Comparison of ENCODE assay signal across 8 cellular contexts in genomic region chr17:6435968-6436367, GRCh38. TPM values are rescaled to one million over a fixed set of nuclear protein-coding genes. Genes with fewer than 3 reads are reported as not detected.
DNase-seq lines count a peak whose midpoint lies in the region; ATAC-seq and TF ChIP-seq lines count a peak whose summit lies in the region.

No MANE protein-coding gene starts in this region.

- peak; percentile 91 for ATAC-seq in lower lobe of right lung
- no peak for ATAC-seq in GM18502 (IDR thresholded peaks at IDR 0.05; ENCODE audit: poor library complexity, unreplicated experiment)

- no TSS peak for BruUV-seq in A673 (replicated peaks; lab: Mats Ljungman, UMichigan)

- H3K27ac ChIP-seq in A673 (ENCODE audit: low read depth, low read length, poor library complexity, severe bottlenecking) (no peak overlapping the region), colonic mucosa (no peak overlapping the region), lower lobe of right lung (no peak overlapping the region)

- in situ Hi-C loops in GM13977 (cut with MboI; ENCODE audit: low pct_unique_long_range_greater_than_20kb, low sequenced_read_pairs, unreplicated experiment) = loop anchor here (10.0 to 25.0 kb wide), 2 partner anchors 724 to 851 kb away; partner anchors contain the start of gene NLRP1

- no peaks in the 10 kb centered on the region for H3K36me3 ChIP-seq in A673 (ENCODE audit: insufficient read depth, low read length, poor library complexity, severe bottlenecking)
- H3K36me3 ChIP-seq in colonic mucosa = no peaks in the 10 kb centered on the region
- H3K36me3 ChIP-seq in lower lobe of right lung = no peaks in the 10 kb centered on the region

- intact Hi-C loops in A673 (cut with micrococcal nuclease; ENCODE audit: unreplicated experiment) (loop anchor here (5.0 kb wide), 1 partner anchor 849 kb away; no protein-coding TSS in a partner anchor), colonic mucosa (cut with DNase I) (loop anchor here (5.0 kb wide), 1 partner anchor 844 kb away; no protein-coding TSS in a partner anchor), lower lobe of right lung (cut with DNase I) (no loop called here)

- H3K4me1 ChIP-seq in A673 (ENCODE audit: insufficient read depth, low read length, poor library complexity, severe bottlenecking) = no peaks in the 10 kb centered on the region
- H3K4me1 ChIP-seq in colonic mucosa = no peaks in the 10 kb centered on the region
- no peaks in the 10 kb centered on the region for H3K4me1 ChIP-seq in lower lobe of right lung

- H3K9me3 ChIP-seq in A673 (ENCODE audit: low read depth, low read length, poor library complexity, severe bottlenecking) (no peaks in the 10 kb centered on the region), colonic mucosa (no peaks in the 10 kb centered on the region), lower lobe of right lung (no peaks in the 10 kb centered on the region)

- no peak overlapping the region for H3K9ac ChIP-seq in colonic mucosa (ENCODE audit: low read depth in 2 of 2, low read length in 2 of 2)

- H3K27me3 ChIP-seq in A673 (replicated peaks; ENCODE audit: insufficient read depth, low read depth, low read length, poor library complexity) (peaks cover 4% of the 10 kb centered on the region), colonic mucosa (no peaks in the 10 kb centered on the region), lower lobe of right lung (ENCODE audit: low read depth) (peaks cover 6% of the 10 kb centered on the region)

- DNase-seq in A673 (ENCODE audit: low spot score) (peak; percentile 71), GM13977 (ENCODE audit: low spot score) (peak; percentile 83), NCI-H2227 treated with DMSO at 0.1 percent for 48 hours (lab: John Stamatoyannopoulos, UW) (peak; percentile 19), colonic mucosa (peak; percentile 56), lower lobe of right lung (peak; percentile 72)
- DNase-seq in activated CD4-positive, alpha-beta T cell treated with anti-CD3 and anti-CD28 coated beads for 24 hours (ENCODE audit: low read depth in 2 of 2) = peak; percentile 31 to 52
- DNase-seq in stimulated activated CD8-positive, alpha-beta memory T cell treated with anti-CD3 and anti-CD28 coated beads, Interleukin-12 subunit alpha, Interleukin-12 subunit beta, amount 100 ng/mL, for 4 hours (ENCODE audit: low read depth) = peak; percentile 22

- CTCF ChIA-PET in A673 (lab: Charles Lee) = interaction anchor here (0.6 to 1.1 kb wide), 8 partner anchors 10 to 997 kb away, joined by 3 to 9 read pairs (median 3); partner anchors contain the start of gene C1QBP

- H3K4me3 ChIP-seq in A673 (ENCODE audit: low read depth, low read length, poor library complexity, severe bottlenecking) = no peak overlapping the region
- no peak overlapping the region for H3K4me3 ChIP-seq in colonic mucosa
- no peak overlapping the region for H3K4me3 ChIP-seq in lower lobe of right lung

- TF ChIP-seq CTCF in A673 (conservative IDR thresholded peaks at IDR 0.05; ENCODE audit: low read depth, low read length) (peak; percentile 86), GM13977 (IDR thresholded peaks at IDR 0.05; ENCODE audit: extremely low read depth, insufficient read depth, missing control alignments) (peak; percentile 88), colonic mucosa (IDR thresholded peaks at IDR 0.05) (peak; percentile 83), lower lobe of right lung (IDR thresholded peaks at IDR 0.05) (peak; percentile 83)

- POLR2A ChIA-PET in A673 (lab: Charles Lee; ENCODE audit: low non-redundant PET) = no interaction called here

RNA-seq across cellular contexts. Expression of gene AIPL1, which starts 1.0 kb away (rescaled TPM):
- not detected in 2 replicates for total RNA-seq in A673 (2021)
- total RNA-seq in colonic mucosa = not detected
- not detected for total RNA-seq in lower lobe of right lung

RNA-seq across cellular contexts. Expression of gene PIMREG, which starts 8.3 kb away (rescaled TPM):
- total RNA-seq in A673 (2021) (90.5 and 107 TPM in 2 replicates), colonic mucosa (10 to 100 TPM in 1 of 2 donors, 1 to 10 TPM in 1; 4.3 to 26.0 TPM), lower lobe of right lung (0.62 TPM)

Comparison
In these comparisons a context has a peak if more than half of its experiments do, and no peak if none do; other contexts are left out.
1. DNase-seq: peak in every context shown above with its lines; median percentile 83 in GM13977; 72 in lower lobe of right lung; 71 in A673; 56 in colonic mucosa; 42 in activated CD4-positive, alpha-beta T cell treated with anti-CD3 and anti-CD28 coated beads for 24 hours; 22 in stimulated activated CD8-positive, alpha-beta memory T cell treated with anti-CD3 and anti-CD28 coated beads, Interleukin-12 subunit alpha, Interleukin-12 subunit beta, amount 100 ng/mL, for 4 hours; 19 in NCI-H2227 treated with DMSO at 0.1 percent for 48 hours.